8 cellular contexts compared by ENCODE assay signal in genomic region chr12:52004042-52004648, GRCh38. TPM values are rescaled to one million over a fixed set of nuclear protein-coding genes. Genes with fewer than 3 reads are reported as not detected.
DNase-seq lines count a peak whose midpoint lies in the region; ATAC-seq and TF ChIP-seq lines count a peak whose summit lies in the region.

No MANE protein-coding gene starts in this region.

- intact Hi-C loops in heart left ventricle (cut with DNase I): loop anchor here in 9 of 10 donors (1.0 to 5.0 kb wide), 9 partner anchors 16 to 119 kb away; no protein-coding TSS in a partner anchor
- intact Hi-C loops in sigmoid colon (cut with DNase I): loop anchor here (1.0 kb wide), 1 partner anchor 19 kb away; no protein-coding TSS in a partner anchor

- H3K4me3 ChIP-seq in heart left ventricle (no peak overlapping the region), sigmoid colon (no peak overlapping the region)

- 58 to 88% (median 59%) methylated on average over 3 to 5 of the region's 5 CpGs for WGBS in heart left ventricle, 4 donors
- 46 to 61% methylated on average over 5 of the region's 5 CpGs for WGBS in sigmoid colon, 2 donors

- no peak for TF ChIP-seq POLR2A in heart left ventricle (IDR thresholded peaks at IDR 0.05)
- no peak for TF ChIP-seq POLR2A in sigmoid colon (IDR thresholded peaks at IDR 0.05)

- DNase-seq in DMS114 treated with DMSO at 0.1 percent for 48 hours (lab: John Stamatoyannopoulos, UW; ENCODE audit: unreplicated experiment) (peak; percentile 65), KBM-7 (peak; percentile 50), SW 1271 (lab: John Stamatoyannopoulos, UW) (peak; percentile 20 to 36), heart left ventricle (peak in 4 of 5 donors; percentile 59 to 64 (median 60)), sigmoid colon (peak; percentile 82), SKM-1 (lab: John Stamatoyannopoulos, UW; ENCODE audit: unreplicated experiment) (no peak)

- TF ChIP-seq CTCF in heart left ventricle (IDR thresholded peaks at IDR 0.05) (peak; percentile 48 to 77 (median 70)), sigmoid colon (IDR thresholded peaks at IDR 0.05) (peak; percentile 29 to 69 (median 64))

- H3K27me3 ChIP-seq in heart left ventricle (peaks cover 0 to 20% (median 4%) of the 10 kb centered on the region in 9 donors), sigmoid colon (peaks cover 12 to 43% (median 37%) of the 10 kb centered on the region in 3 donors)

- no peak for TF ChIP-seq EP300 in sigmoid colon (IDR thresholded peaks at IDR 0.05)

- H3K36me3 ChIP-seq in heart left ventricle (peaks cover 0 to 7% (median 0%) of the 10 kb centered on the region in 9 donors), sigmoid colon (no peaks in the 10 kb centered on the region)

- H3K27ac ChIP-seq in heart left ventricle (no peak overlapping the region), sigmoid colon (no peak overlapping the region)

- H3K9me3 ChIP-seq in heart left ventricle (no peaks in the 10 kb centered on the region), sigmoid colon (no peaks in the 10 kb centered on the region)

- H3K4me1 ChIP-seq in heart left ventricle (peaks cover 0 to 47% (median 17%) of the 10 kb centered on the region in 12 donors), sigmoid colon (peaks cover 0 to 27% (median 19%) of the 10 kb centered on the region in 4 donors)

- in situ Hi-C loops in KBM-7 (cut with MboI; ENCODE audit: low pct_unique_long_range_greater_than_20kb, low sequenced_read_pairs): no loop called here

- ATAC-seq in heart left ventricle: peak; percentile 16 to 40 (median 30)
- ATAC-seq in HG02642 (IDR thresholded peaks at IDR 0.05; ENCODE audit: poor library complexity, unreplicated experiment): no peak
- no peak for ATAC-seq in GM19351 (IDR thresholded peaks at IDR 0.05; ENCODE audit: unreplicated experiment)

RNA-seq across cellular contexts. Expression of gene TAMALIN, which starts 2.6 kb away (rescaled TPM):
- 10 to 100 TPM; 12.9 to 38.0 (median 17.6) TPM for total RNA-seq in heart left ventricle
- 10 to 100 TPM; 17.8 to 26.5 TPM for polyA plus RNA-seq in heart left ventricle
- 10 to 100 TPM in 2 of 4 donors, 1 to 10 TPM in 2; 9.2 to 11.1 (median 10.1) TPM for total RNA-seq in sigmoid colon
- polyA plus RNA-seq in sigmoid colon: 10 to 100 TPM in 1 of 3 donors, 1 to 10 TPM in 2; 4.2 to 17.0 (median 4.9) TPM

RNA-seq across cellular contexts. Expression of gene NR4A1, which starts 47.1 kb away (rescaled TPM):
- total RNA-seq in heart left ventricle (100 to 1,000 TPM in 2 of 9 donors, 10 to 100 TPM in 7; 22.0 to 140 (median 42.0) TPM), sigmoid colon (100 to 1,000 TPM in 3 of 4 donors, 10 to 100 TPM in 1; 41.7 to 276 (median 167) TPM)
- polyA plus RNA-seq in heart left ventricle (10 to 100 TPM; 59.5 to 66.3 TPM), sigmoid colon (10 to 100 TPM; 31.2 to 65.9 (median 45.0) TPM)

RNA-seq across cellular contexts. Expression of gene ACVR1B, which starts 52.6 kb away (rescaled TPM):
- 10 to 100 TPM in 7 of 9 donors, 1 to 10 TPM in 2; 7.4 to 19.8 (median 11.6) TPM for total RNA-seq in heart left ventricle
- polyA plus RNA-seq in heart left ventricle: 10 to 100 TPM in 1 of 2 donors, 1 to 10 TPM in 1; 7.7 to 13.3 TPM
- total RNA-seq in sigmoid colon: 1 to 10 TPM; 7.2 to 9.8 (median 8.6) TPM
- polyA plus RNA-seq in sigmoid colon: 10 to 100 TPM; 10.8 to 30.7 (median 11.1) TPM

Comparison
In these comparisons a context has a peak if more than half of its experiments do, and no peak if none do; other contexts are left out.
1. ATAC-seq: peak in heart left ventricle (4 of 4); none in HG02642 (single experiment) and GM19351 (single experiment).